8 cellular contexts compared by ENCODE assay signal in genomic region chr7:5822742-5823503, GRCh38. TPM values are rescaled to one million over a fixed set of nuclear protein-coding genes. Genes with fewer than 3 reads are reported as not detected.
DNase-seq lines count a peak whose midpoint lies in the region; ATAC-seq and TF ChIP-seq lines count a peak whose summit lies in the region.

No MANE protein-coding gene starts in this region.

- peak overlapping the region; percentile 86 for H3K4me3 Mint-ChIP-seq in activated naive CD8-positive, alpha-beta T cell
- peak overlapping the region; percentile 80 for H3K4me3 Mint-ChIP-seq in osteocyte (ENCODE audit: unreplicated experiment)

- no peaks in the 10 kb centered on the region for H3K79me2 ChIP-seq in SK-N-SH (ENCODE audit: insufficient read depth)

- no peaks in the 10 kb centered on the region for H3K9me2 ChIP-seq in SK-N-SH

- peak overlapping the region; percentile 98 for H2AFZ ChIP-seq in SK-N-SH (ENCODE audit: low read depth)

- H3K9me3 ChIP-seq in SK-N-SH: no peaks in the 10 kb centered on the region
- no peaks in the 10 kb centered on the region for H3K9me3 ChIP-seq in thymus (ENCODE audit: control insufficient read depth)

- H4K20me1 ChIP-seq in SK-N-SH (ENCODE audit: insufficient read depth): no peaks in the 10 kb centered on the region

- peak; percentile 100 for ATAC-seq in HG02610 (IDR thresholded peaks at IDR 0.05; ENCODE audit: unreplicated experiment)

- POLR2A ChIA-PET in SK-N-SH (lab: Yijun Ruan, JAX): interaction anchor here (0.6 to 1.5 kb wide), 6 partner anchors 14 to 186 kb away, joined by 3 to 5 read pairs (median 4); partner anchors contain the start of genes AIMP2, PMS2 and RNF216

- H3K27ac Mint-ChIP-seq in activated naive CD8-positive, alpha-beta T cell: peak overlapping the region; percentile 92
- H3K27ac Mint-ChIP-seq in osteocyte (ENCODE audit: unreplicated experiment): peak overlapping the region; percentile 76

- H3K9me3 Mint-ChIP-seq in activated naive CD8-positive, alpha-beta T cell (ENCODE audit: low read depth): no peaks in the 10 kb centered on the region
- H3K9me3 Mint-ChIP-seq in osteocyte (ENCODE audit: unreplicated experiment): no peaks in the 10 kb centered on the region

- H3K9ac ChIP-seq in SK-N-SH: peak overlapping the region; percentile 60

- TF ChIP-seq EP300 in SK-N-SH (IDR thresholded peaks at IDR 0.05; ENCODE audit: borderline replicate concordance in 1 of 2, low read depth in 1 of 2, low read length in 1 of 2): no peak

- H3K4me1 ChIP-seq in SK-N-SH (ENCODE audit: control insufficient read depth in 1 of 2, insufficient read depth in 2 of 2, low read depth in 1 of 2, low read length in 1 of 2) (peaks cover 3 to 7% of the 10 kb centered on the region in 2 experiments; a peak in 1 of 4 replicates), thymus (ENCODE audit: control insufficient read depth, insufficient read depth, low read length) (peaks cover 6% of the 10 kb centered on the region)

- no peaks in the 10 kb centered on the region for H3K27me3 Mint-ChIP-seq in activated naive CD8-positive, alpha-beta T cell
- peaks cover 3% of the 10 kb centered on the region for H3K27me3 Mint-ChIP-seq in osteocyte (ENCODE audit: unreplicated experiment)

- no peaks in the 10 kb centered on the region for H3K36me3 Mint-ChIP-seq in activated naive CD8-positive, alpha-beta T cell
- H3K36me3 Mint-ChIP-seq in osteocyte (ENCODE audit: unreplicated experiment): no peaks in the 10 kb centered on the region

- peak; percentile 92 for DNase-seq in NCI-H1092 (lab: John Stamatoyannopoulos, UW)
- peak; percentile 98 for DNase-seq in SK-N-SH
- peak; percentile 96 to 99 (median 98) for DNase-seq in head of caudate nucleus
- DNase-seq in osteocyte (ENCODE audit: extremely low spot score, unreplicated experiment): peak; percentile 96

- H3K4me3 ChIP-seq in SK-N-SH (ENCODE audit: low read depth in 2 of 2, low read length in 1 of 2) (peak overlapping the region; percentile 62 to 70), thymus (ENCODE audit: low read length) (peak overlapping the region; percentile 66)

- H3K27ac ChIP-seq in SK-N-SH (ENCODE audit: low read depth in 2 of 2, low read length in 1 of 2) (peak overlapping the region; percentile 50 to 62), thymus (ENCODE audit: low read depth) (peak overlapping the region; percentile 76)

- H3K4me2 ChIP-seq in SK-N-SH: peak overlapping the region; percentile 97

- peak; percentile 26 for TF ChIP-seq POLR2A in GM10847 (IDR thresholded peaks at IDR 0.05; ENCODE audit: extremely low read depth, insufficient read length)

- H3K36me3 ChIP-seq in SK-N-SH (replicated peaks in 1 of 2; ENCODE audit: control insufficient read depth in 1 of 2, insufficient read depth in 2 of 2, low read length in 1 of 2) (no peaks in the 10 kb centered on the region), thymus (ENCODE audit: control insufficient read depth, insufficient read depth) (no peaks in the 10 kb centered on the region)

- H3K4me1 Mint-ChIP-seq in activated naive CD8-positive, alpha-beta T cell (ENCODE audit: low read depth): peaks cover 30% of the 10 kb centered on the region
- H3K4me1 Mint-ChIP-seq in osteocyte (ENCODE audit: unreplicated experiment): peaks cover 15% of the 10 kb centered on the region

- H3K27me3 ChIP-seq in SK-N-SH (ENCODE audit: insufficient read depth) (no peaks in the 10 kb centered on the region), thymus (ENCODE audit: control insufficient read depth, insufficient read depth) (no peaks in the 10 kb centered on the region)

- TF ChIP-seq CTCF in SK-N-SH (IDR thresholded peaks at IDR 0.05) (no peak), osteocyte (IDR thresholded peaks at IDR 0.05) (no peak)

- H3F3A ChIP-seq in SK-N-SH (replicated peaks; ENCODE audit: insufficient read depth): no peaks in the 10 kb centered on the region

- intact Hi-C loops in head of caudate nucleus (cut with DNase I): no loop called here

- no peak for TF ChIP-seq RAD21 in SK-N-SH (IDR thresholded peaks at IDR 0.05; ENCODE audit: low read length)

- CTCF ChIA-PET in SK-N-SH (lab: Yijun Ruan, JAX): interaction anchor here (0.6 to 1.7 kb wide), 3 partner anchors 33 to 401 kb away, joined by 4 to 7 read pairs (median 6); partner anchors contain the start of gene RNF216

- whole genome bisulfite sequencing in SK-N-SH (ENCODE audit: low lambda C conversion rate): 8% methylated on average over 27 of the region's 39 CpGs
- WGBS in thymus: 1% methylated on average over 39 of the region's 39 CpGs

TF ChIP-seq in SK-N-SH, 30 proteins besides CTCF, POLR2A, EP300 and RAD21 (continues in another document):
- no peak; the same call in 1 of the 2 replicates for TF ChIP-seq FOXJ3 (CRISPR knock-in tag; IDR thresholded peaks at IDR 0.05)
- no peak for TF ChIP-seq EZH2phosphoT487 (IDR thresholded peaks at IDR 0.05; ENCODE audit: borderline replicate concordance, low read depth)
- TF ChIP-seq IRF3 (IDR thresholded peaks at IDR 0.05; ENCODE audit: low read depth, low read length): no peak
- TF ChIP-seq SMC3 (IDR thresholded peaks at IDR 0.05; ENCODE audit: low read depth, low read length): no peak
- peak; percentile 89 for TF ChIP-seq POLR2AphosphoS5 (IDR thresholded peaks at IDR 0.05; ENCODE audit: low read depth, low read length)
- no peak for TF ChIP-seq RXRA (IDR thresholded peaks at IDR 0.05; ENCODE audit: borderline replicate concordance, low read depth)
- TF ChIP-seq TAF1 (IDR thresholded peaks at IDR 0.05; ENCODE audit: borderline replicate concordance, low read depth, low read length): peak; percentile 69
- no peak for TF ChIP-seq RFX5 (IDR thresholded peaks at IDR 0.05; ENCODE audit: low read length)
- TF ChIP-seq GATA2 (CRISPR knock-in tag; IDR thresholded peaks at IDR 0.05): no peak
- TF ChIP-seq GABPA (IDR thresholded peaks at IDR 0.05; ENCODE audit: low read depth): peak; percentile 92
- TF ChIP-seq ELF1 (IDR thresholded peaks at IDR 0.05): peak; percentile 94
- no peak for TF ChIP-seq NFIC (IDR thresholded peaks at IDR 0.05; ENCODE audit: borderline replicate concordance)
- TF ChIP-seq YY1 (IDR thresholded peaks at IDR 0.05; ENCODE audit: low read depth): peak; percentile 88
- peak; percentile 95 for TF ChIP-seq MAX (IDR thresholded peaks at IDR 0.05; ENCODE audit: low read depth)
- no peak; the same call in 1 of the 2 replicates for TF ChIP-seq TCF12 (IDR thresholded peaks at IDR 0.05)
- no peak for TF ChIP-seq ZBTB33 (IDR thresholded peaks at IDR 0.05; ENCODE audit: borderline replicate concordance, low read depth)
- TF ChIP-seq FOXM1 (IDR thresholded peaks at IDR 0.05; ENCODE audit: low read depth): no peak
- TF ChIP-seq MXI1 (IDR thresholded peaks at IDR 0.05; ENCODE audit: low read depth, low read length): peak; percentile 95

RNA-seq across cellular contexts. Expression of gene RNF216, which starts 41.5 kb away (rescaled TPM):
- 29.5 and 32.1 TPM in 2 replicates for polyA plus RNA-seq in SK-N-SH (2012; rRNA removed)
- polyA plus RNA-seq in SK-N-SH (2012; cell fraction: cytosol; rRNA removed): 21.7 and 23.4 TPM in 2 replicates
- polyA plus RNA-seq in SK-N-SH (2012; cell fraction: nucleus; rRNA removed): 53.3 and 54.4 TPM in 2 replicates
- total RNA-seq in osteocyte: 51.0 and 51.8 TPM in 2 replicates
- polyA plus RNA-seq in thymus: 19.2 TPM

RNA-seq across cellular contexts. Expression of gene OCM, which starts 57.7 kb away (rescaled TPM):
- polyA plus RNA-seq in SK-N-SH (2012; rRNA removed) (not detected in 2 replicates), thymus (3.4 TPM)
- 0.09 TPM in 1 of 2 replicates, not detected in the other for polyA plus RNA-seq in SK-N-SH (2012; cell fraction: cytosol; rRNA removed)
- polyA plus RNA-seq in SK-N-SH (2012; cell fraction: nucleus; rRNA removed): 0.20 TPM in 1 of 2 replicates, not detected in the other
- total RNA-seq in osteocyte: not detected in 2 replicates

Comparison
In these comparisons a context has a peak if more than half of its experiments do, and no peak if none do; other contexts are left out.
1. Peak in every context shown above with its lines: DNase-seq, ATAC-seq, H3K4me3 ChIP-seq and H3K27ac ChIP-seq.